ENCODE assay signal across 19 cellular contexts in the genomic region with DNA sequence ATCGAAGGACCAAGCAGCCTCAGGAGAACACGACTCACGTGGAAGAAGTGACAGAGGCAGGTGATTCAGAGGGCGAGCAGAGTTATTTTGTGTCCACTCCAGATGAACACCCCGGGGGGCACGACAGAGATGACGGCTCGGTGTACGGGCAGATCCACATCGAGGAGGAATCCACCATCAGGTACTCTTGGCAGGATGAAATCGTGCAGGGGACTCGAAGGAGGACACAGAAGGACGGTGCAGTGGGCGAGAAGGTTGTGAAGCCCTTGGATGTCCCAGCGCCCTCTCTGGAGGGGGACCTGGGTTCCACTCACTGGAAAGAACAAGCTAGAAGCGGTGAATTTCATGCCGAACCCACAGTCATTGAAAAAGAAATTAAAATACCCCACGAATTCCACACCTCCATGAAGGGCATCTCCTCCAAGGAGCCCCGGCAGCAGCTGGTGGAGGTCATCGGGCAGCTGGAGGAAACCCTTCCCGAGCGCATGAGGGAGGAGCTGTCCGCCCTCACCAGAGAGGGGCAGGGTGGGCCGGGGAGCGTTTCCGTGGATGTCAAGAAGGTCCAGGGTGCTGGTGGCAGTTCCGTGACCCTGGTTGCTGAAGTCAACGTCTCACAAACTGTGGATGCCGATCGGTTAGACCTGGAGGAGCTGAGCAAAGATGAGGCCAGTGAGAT. TPM values are rescaled to one million over a fixed set of nuclear protein-coding genes. Genes with fewer than 3 reads are reported as not detected.
A peak's percentile ranks its signal among the peaks of the same experiment; 100 is the strongest.
DNase-seq lines count a peak whose midpoint lies in the region; ATAC-seq and TF ChIP-seq lines count a peak whose summit lies in the region.
"Had no signal": no experiment of that assay in that cellular context is flagged by ENCODE, and none has a peak within 500 bp of the region (broad histone marks: within the 10 kb centered on the region; RNA-seq: fewer than 3 reads in every experiment).

No MANE protein-coding gene starts in this region.

- H3K27me3 ChIP-seq in left ventricle myocardium inferior (ENCODE audit: low read depth) (no peaks in the 10 kb centered on the region), gastroesophageal sphincter (no peaks in the 10 kb centered on the region), transverse colon (no peaks in the 10 kb centered on the region)

- BruUV-seq in OCI-LY7 (replicated peaks; lab: Mats Ljungman, UMichigan), result no TSS peak

- no peak overlapping the region for H2AFZ ChIP-seq in OCI-LY7 (ENCODE audit: low read length)

- POLR2A ChIA-PET in OCI-LY7 (lab: Charles Lee), result no interaction called here

- peak overlapping the region; percentile 81 for H3K27ac Mint-ChIP-seq in osteocyte (ENCODE audit: unreplicated experiment)

- no peak for TF ChIP-seq POLR2A in gastroesophageal sphincter (IDR thresholded peaks at IDR 0.05)
- no peak for TF ChIP-seq POLR2A in transverse colon (IDR thresholded peaks at IDR 0.05)

- no peak overlapping the region for H3K4me3 ChIP-seq in left ventricle myocardium inferior
- H3K4me3 ChIP-seq in gastroesophageal sphincter, result peak overlapping the region in 1 of 2 donors; percentile 12
- no peak overlapping the region for H3K4me3 ChIP-seq in transverse colon
- H3K4me3 ChIP-seq in OCI-LY7 (ENCODE audit: low read depth, low read length, poor library complexity, severe bottlenecking), result no peak overlapping the region
- H3K4me3 ChIP-seq: A549, HAP-1, K562 had no signal

- H3K9me3 Mint-ChIP-seq in osteocyte (ENCODE audit: unreplicated experiment), result no peaks in the 10 kb centered on the region

- H3K4me1 Mint-ChIP-seq in osteocyte (ENCODE audit: unreplicated experiment), result peaks cover 40% of the 10 kb centered on the region

- intact Hi-C loops in left ventricle myocardium inferior (cut with micrococcal nuclease) (no loop called here), Right ventricle myocardium inferior (cut with DNase I) (no loop called here), transverse colon (cut with DNase I; ENCODE audit: low total_unique reads) (no loop called here), OCI-LY7 (cut with micrococcal nuclease; ENCODE audit: unreplicated experiment) (no loop called here)

- H3K4me1 ChIP-seq in left ventricle myocardium inferior (peaks cover 65% of the 10 kb centered on the region), gastroesophageal sphincter (peaks cover 3 to 99% (median 7%) of the 10 kb centered on the region in 3 donors), transverse colon (peaks cover 0 to 6% (median 0%) of the 10 kb centered on the region in 4 donors), OCI-LY7 (ENCODE audit: insufficient read depth, low read length, poor library complexity, severe bottlenecking) (no peaks in the 10 kb centered on the region)
- H3K4me1 ChIP-seq: HAP-1 had no signal

- H3K9me2 ChIP-seq in OCI-LY7 (ENCODE audit: insufficient read depth, low read length), result no peaks in the 10 kb centered on the region

- H3K27ac ChIP-seq in left ventricle myocardium inferior (replicated peaks) (peak overlapping the region; percentile 53), gastroesophageal sphincter (peak overlapping the region; percentile 61 to 98 (median 97)), transverse colon (peak overlapping the region; percentile 39 to 92 (median 82)), OCI-LY7 (ENCODE audit: low read depth, low read length, poor library complexity, severe bottlenecking) (no peak overlapping the region)
- H3K27ac ChIP-seq: HL-60, RWPE1 had no signal

- in situ Hi-C loops in transverse colon (cut with MboI; ENCODE audit: low pct_ligation_motif_present in 1 of 4, low pct_unique_long_range_greater_than_20kb in 1 of 4, low sequenced_read_pairs in 3 of 4), result no loop called here

- DNase-seq in left ventricle myocardium inferior (no peak), Right ventricle myocardium inferior (ENCODE audit: missing footprints) (no peak), osteocyte (ENCODE audit: extremely low spot score, unreplicated experiment) (no peak), transverse colon (no peak), T-helper 9 cell (no peak), COLO829 (ENCODE audit: low spot score) (no peak), OCI-LY7 (ENCODE audit: low spot score) (no peak)
- DNase-seq: NCI-H146, NCI-H2081 treated with DMSO at 0.1 percent for 48 hours, NCI-H2227 treated with DMSO at 0.1 percent for 48 hours, NCI-H526 had no signal

- no peaks in the 10 kb centered on the region for H3K9me3 ChIP-seq in left ventricle myocardium inferior (replicated peaks)
- no peaks in the 10 kb centered on the region for H3K9me3 ChIP-seq in gastroesophageal sphincter
- H3K9me3 ChIP-seq in transverse colon, result no peaks in the 10 kb centered on the region
- no peaks in the 10 kb centered on the region for H3K9me3 ChIP-seq in OCI-LY7 (ENCODE audit: low read length)
- H3K9me3 ChIP-seq: A549, Caco-2, HAP-1 had no signal

- no peak overlapping the region for H3K4me2 ChIP-seq in OCI-LY7 (ENCODE audit: low read length)

- TF ChIP-seq EP300 in gastroesophageal sphincter (IDR thresholded peaks at IDR 0.05) (no peak), transverse colon (IDR thresholded peaks at IDR 0.05; ENCODE audit: low read depth) (no peak)

- CTCF ChIA-PET in OCI-LY7 (lab: Charles Lee; ENCODE audit: unreplicated experiment), result interaction anchor here (0.6 kb wide), 1 partner anchor 124 kb away, joined by 5 read pairs; no protein-coding TSS in a partner anchor

- no peaks in the 10 kb centered on the region for H3K79me2 ChIP-seq in OCI-LY7 (ENCODE audit: insufficient read depth, low read depth, low read length)

- TF ChIP-seq CTCF in left ventricle myocardium inferior (IDR thresholded peaks at IDR 0.05; ENCODE audit: borderline replicate concordance), result no peak
- TF ChIP-seq CTCF in gastroesophageal sphincter (IDR thresholded peaks at IDR 0.05), result no peak
- TF ChIP-seq CTCF in osteocyte (IDR thresholded peaks at IDR 0.05), result no peak
- no peak for TF ChIP-seq CTCF in transverse colon (IDR thresholded peaks at IDR 0.05)
- no peak for TF ChIP-seq CTCF in OCI-LY7 (conservative IDR thresholded peaks at IDR 0.05; ENCODE audit: low read length)

- peaks cover 11% of the 10 kb centered on the region for H3K36me3 Mint-ChIP-seq in osteocyte (ENCODE audit: unreplicated experiment)
- H3K36me3 Mint-ChIP-seq: CD14-positive monocyte had no signal

- no peaks in the 10 kb centered on the region for H3K27me3 Mint-ChIP-seq in osteocyte (ENCODE audit: unreplicated experiment)

- no peak overlapping the region for H3K4me3 Mint-ChIP-seq in osteocyte (ENCODE audit: unreplicated experiment)

- ATAC-seq in Right ventricle myocardium inferior, result no peak
- no peak for ATAC-seq in gastroesophageal sphincter

- no peaks in the 10 kb centered on the region for H4K20me1 ChIP-seq in OCI-LY7 (ENCODE audit: insufficient read depth, low read length)

- H3K36me3 ChIP-seq in left ventricle myocardium inferior (peaks cover 68% of the 10 kb centered on the region), gastroesophageal sphincter (peaks cover 0 to 80% of the 10 kb centered on the region in 2 donors), transverse colon (peaks cover 0 to 4% (median 0%) of the 10 kb centered on the region in 4 donors), OCI-LY7 (ENCODE audit: insufficient read depth, low read length) (no peaks in the 10 kb centered on the region)

- 70 to 100% methylated on average over 6 to 26 of the region's 30 CpGs for WGBS in gastroesophageal sphincter (ENCODE audit: low coverage in 1 of 2), 2 donors
- 91 to 100% methylated on average over 2 to 30 of the region's 30 CpGs for WGBS in transverse colon (ENCODE audit: low coverage in 1 of 2), 2 donors

RNA-seq across cellular contexts. Expression of a gene that starts 26.0 kb away (rescaled TPM):
- total RNA-seq in left ventricle myocardium inferior (378 TPM), Right ventricle myocardium inferior (311 TPM), gastroesophageal sphincter (1,000 to 10,000 TPM; 1,155 to 2,820 (median 1,765) TPM), osteocyte (5.5 and 5.9 TPM in 2 replicates), transverse colon (100 to 1,000 TPM in 2 of 4 donors, 10 to 100 TPM in 2; 98.3 to 414 (median 158) TPM), OCI-LY7 (2022) (0.08 TPM in 1 of 2 replicates, not detected in the other)
- total RNA-seq in OCI-LY7 (2014; rRNA removed; shearing (Covaris generic)), result 0.41 and 0.49 TPM in 2 replicates

Comparison
In these comparisons a context has a peak if more than half of its experiments do, and no peak if none do; other contexts are left out.
1. RNA of a gene that starts 26.0 kb away (total RNA-seq): 1,155 to 2,820 TPM in gastroesophageal sphincter, 378 TPM in left ventricle myocardium inferior (single experiment), 311 TPM in Right ventricle myocardium inferior (single experiment) and 98.3 to 414 TPM in transverse colon; 5.5 to 5.9 TPM in osteocyte and 0.08 to 0.49 TPM in OCI-LY7; every median in the first group is over 10 times any median in the second.